Comparison of ENCODE assay signal across 12 cellular contexts in genomic region chr13:38167164-38167822, GRCh38.
DNase-seq lines count a peak whose midpoint lies in the region; ATAC-seq and TF ChIP-seq lines count a peak whose summit lies in the region.
"Had no signal": no experiment of that assay in that cellular context is flagged by ENCODE, and none has a peak within 500 bp of the region (broad histone marks: within the 10 kb centered on the region; RNA-seq: fewer than 3 reads in every experiment).

No MANE protein-coding gene starts in this region.

- DNase-seq in naive B cell, result peak; percentile 6
- DNase-seq in GM19238 (ENCODE audit: insufficient read length, low spot score), result no peak
- DNase-seq in GOT3 (lab: John Stamatoyannopoulos, UW), result no peak
- DNase-seq in GM10248 (ENCODE audit: extremely low spot score), result no peak
- DNase-seq in A673 (ENCODE audit: low spot score), result no peak
- DNase-seq: activated T-cell treated with anti-CD3 and anti-CD28 coated beads for 4 hours, caudate nucleus, HFFc6, NCI-H2107 had no signal

- H3K36me3 Mint-ChIP-seq in naive B cell, result no peaks in the 10 kb centered on the region

- POLR2A ChIA-PET in GM10248 (lab: Yijun Ruan, JAX) (no interaction called here), A673 (lab: Charles Lee; ENCODE audit: low non-redundant PET) (no interaction called here)

- peak; percentile 97 for ATAC-seq in GM19351 (IDR thresholded peaks at IDR 0.05; ENCODE audit: unreplicated experiment)
- ATAC-seq in HG02678 (IDR thresholded peaks at IDR 0.05; ENCODE audit: unreplicated experiment), result peak; percentile 97
- peak; percentile 96 for ATAC-seq in HG03460 (IDR thresholded peaks at IDR 0.05; ENCODE audit: unreplicated experiment)
- ATAC-seq in naive B cell (ENCODE audit: low read depth in 2 of 2), result peak; percentile 80 to 85

- peak overlapping the region; percentile 3 to 82 (median 59) for H3K4me3 Mint-ChIP-seq in naive B cell
- H3K4me3 Mint-ChIP-seq: HFFc6 had no signal

- TF ChIP-seq CTCF in GM10248 (IDR thresholded peaks at IDR 0.05; ENCODE audit: control extremely low read depth, extremely low read depth, low read depth, missing control alignments) (no peak), A673 (conservative IDR thresholded peaks at IDR 0.05; ENCODE audit: low read depth, low read length) (no peak)

- no peak overlapping the region for H3K27ac ChIP-seq in A673 (ENCODE audit: low read depth, low read length, poor library complexity, severe bottlenecking)

- no peak overlapping the region for H3K4me3 ChIP-seq in A673 (ENCODE audit: low read depth, low read length, poor library complexity, severe bottlenecking)

- no peaks in the 10 kb centered on the region for H3K9me3 ChIP-seq in A673 (ENCODE audit: low read depth, low read length, poor library complexity, severe bottlenecking)

- H3K27me3 ChIP-seq in A673 (replicated peaks; ENCODE audit: insufficient read depth, low read depth, low read length, poor library complexity), result no peaks in the 10 kb centered on the region

- no peaks in the 10 kb centered on the region for H3K4me1 ChIP-seq in A673 (ENCODE audit: insufficient read depth, low read length, poor library complexity, severe bottlenecking)

- peaks cover 9 to 14% (median 11%) of the 10 kb centered on the region in 3 donors for H3K4me1 Mint-ChIP-seq in naive B cell

- intact Hi-C loops in A673 (cut with micrococcal nuclease; ENCODE audit: unreplicated experiment), result no loop called here

- no peaks in the 10 kb centered on the region for H3K27me3 Mint-ChIP-seq in naive B cell

- peak overlapping the region in 5 of 6 donors; percentile 7 to 73 (median 53) for H3K27ac Mint-ChIP-seq in naive B cell
- H3K27ac Mint-ChIP-seq: HFFc6 had no signal

- no peaks in the 10 kb centered on the region for H3K9me3 Mint-ChIP-seq in naive B cell
- H3K9me3 Mint-ChIP-seq: HFFc6 had no signal

- CTCF ChIA-PET in GM10248 (lab: Yijun Ruan, JAX) (interaction anchor here (0.8 to 1.5 kb wide), 2 partner anchors 11 to 75 kb away, joined by 3 read pairs; no protein-coding TSS in a partner anchor), A673 (lab: Charles Lee) (no interaction called here)

- no peaks in the 10 kb centered on the region for H3K36me3 ChIP-seq in A673 (ENCODE audit: insufficient read depth, low read length, poor library complexity, severe bottlenecking)

- no TSS peak for BruUV-seq in A673 (replicated peaks; lab: Mats Ljungman, UMichigan)
